In genomic region chr15:77650285-77650684, GRCh38 we compare ENCODE assay signal across 9 cellular contexts. TPM values are rescaled to one million over a fixed set of nuclear protein-coding genes. Genes with fewer than 3 reads are reported as not detected.
A peak's percentile ranks its signal among the peaks of the same experiment; 100 is the strongest.
DNase-seq lines count a peak whose midpoint lies in the region; ATAC-seq, FAIRE-seq and TF ChIP-seq lines count a peak whose summit lies in the region.
"Had no signal": no experiment of that assay in that cellular context is flagged by ENCODE, and none has a peak within 500 bp of the region (broad histone marks: within the 10 kb centered on the region; RNA-seq: fewer than 3 reads in every experiment).

No MANE protein-coding gene starts in this region.

- H3K27ac ChIP-seq in foreskin keratinocyte (no peak overlapping the region), small intestine (ENCODE audit: low read depth in 1 of 2, low read length in 1 of 2) (no peak overlapping the region), lower lobe of right lung (no peak overlapping the region)
- H3K27ac ChIP-seq: esophagus muscularis mucosa had no signal

- H3K9me3 ChIP-seq in small intestine (ENCODE audit: control insufficient read depth, low read depth), result no peaks in the 10 kb centered on the region
- no peaks in the 10 kb centered on the region for H3K9me3 ChIP-seq in lower lobe of right lung

- peak; percentile 42 for ATAC-seq in foreskin keratinocyte
- no peak for ATAC-seq in GM18868 (IDR thresholded peaks at IDR 0.05; ENCODE audit: unreplicated experiment)
- no peak for ATAC-seq in lower lobe of right lung
- no peak for ATAC-seq in activated CD4-positive, CD25-positive, alpha-beta regulatory T cell treated with anti-CD3 and anti-CD28 coated beads, Interleukin-2, amount 50 U/mL, for 24 hours

- H3K4me1 ChIP-seq in foreskin keratinocyte (no peaks in the 10 kb centered on the region), small intestine (ENCODE audit: control insufficient read depth in 2 of 2, insufficient read depth in 1 of 2, low read depth in 1 of 2, low read length in 1 of 2) (no peaks in the 10 kb centered on the region), lower lobe of right lung (no peaks in the 10 kb centered on the region)
- H3K4me1 ChIP-seq: esophagus muscularis mucosa had no signal

- intact Hi-C loops in lower lobe of right lung (cut with DNase I), result no loop called here

- CTCF ChIA-PET in GM10248 (lab: Yijun Ruan, JAX), result interaction anchor here (1.6 to 9.3 kb wide), 2 partner anchors 15 to 16 kb away, joined by 5 to 74 read pairs; partner anchors contain the start of gene LINGO1

- FAIRE-seq in RCC 7860 (lab: Jason Lieb, UNC), result no peak
- FAIRE-seq in small intestine (lab: Jason Lieb, UNC), result no peak

- WGBS in small intestine, 3 donors, result 65 to 79% (median 66%) methylated on average over 3 of the region's 3 CpGs

- POLR2A ChIA-PET in GM10248 (lab: Yijun Ruan, JAX), result no interaction called here

- DNase-seq in AG09319 (ENCODE audit: extremely low read depth, low read depth), result no peak
- DNase-seq in GM10248 (ENCODE audit: extremely low spot score), result no peak
- peak; percentile 8 for DNase-seq in RCC 7860 (ENCODE audit: low spot score)
- DNase-seq in foreskin keratinocyte, result no peak
- DNase-seq in small intestine, result no peak
- no peak for DNase-seq in lower lobe of right lung

- no peak overlapping the region for H3K4me3 ChIP-seq in small intestine (ENCODE audit: low read depth in 1 of 2, low read length in 2 of 2)
- H3K4me3 ChIP-seq in lower lobe of right lung, result no peak overlapping the region
- H3K4me3 ChIP-seq: esophagus muscularis mucosa had no signal

- H3K36me3 ChIP-seq in small intestine (ENCODE audit: control insufficient read depth in 2 of 2, insufficient read depth in 2 of 2, low read length in 2 of 2) (no peaks in the 10 kb centered on the region), lower lobe of right lung (no peaks in the 10 kb centered on the region)
- H3K36me3 ChIP-seq: esophagus muscularis mucosa had no signal

- TF ChIP-seq CTCF in AG09319 (IDR thresholded peaks at IDR 0.05; ENCODE audit: low read depth, low read length) (peak; percentile 28), GM10248 (IDR thresholded peaks at IDR 0.05; ENCODE audit: control extremely low read depth, extremely low read depth, low read depth, missing control alignments) (peak; percentile 11), foreskin keratinocyte (conservative IDR thresholded peaks at IDR 0.05) (peak; percentile 45), lower lobe of right lung (IDR thresholded peaks at IDR 0.05) (no peak)

- H3K27me3 ChIP-seq in foreskin keratinocyte (peaks cover 25% of the 10 kb centered on the region), small intestine (ENCODE audit: control insufficient read depth in 2 of 2, insufficient read depth in 2 of 2, low read length in 2 of 2) (peaks cover 0 to 4% of the 10 kb centered on the region in 2 donors), lower lobe of right lung (ENCODE audit: low read depth) (peaks cover 4% of the 10 kb centered on the region)

RNA-seq across cellular contexts. Expression of gene LINGO1, which starts 17.6 kb away (rescaled TPM):
- total RNA-seq in foreskin keratinocyte (0.07 TPM in 1 of 2 replicates, not detected in the other), lower lobe of right lung (0.86 TPM)
- polyA plus RNA-seq in foreskin keratinocyte (0.06 and 0.07 TPM in 2 replicates), small intestine (1 to 10 TPM in 1 of 3 donors, not detected in 2; 4.5 TPM)
